In genomic region chr1:12124693-12125421, GRCh38 we compare ENCODE assay signal across 8 cellular contexts. TPM values are rescaled to one million over a fixed set of nuclear protein-coding genes. Genes with fewer than 3 reads are reported as not detected.
DNase-seq lines count a peak whose midpoint lies in the region; ATAC-seq and TF ChIP-seq lines count a peak whose summit lies in the region.

No MANE protein-coding gene starts in this region.

- no peaks in the 10 kb centered on the region for H3K9me3 ChIP-seq in lung (ENCODE audit: control insufficient read depth in 2 of 2, insufficient read depth in 1 of 2, low read length in 1 of 2)

- peaks cover 47% of the 10 kb centered on the region for H3K4me1 Mint-ChIP-seq in dendritic cell treated with granulocyte-macrophage colony-stimulating factor and Interleukin-4, amounts not matched to agents 40 ng/mL and 50 ng/mL, for 4 days (ENCODE audit: low read depth)

- peak; percentile 98 for TF ChIP-seq CTCF in lung (IDR thresholded peaks at IDR 0.05; ENCODE audit: control extremely low read depth, extremely low read depth)

- no peaks in the 10 kb centered on the region for H3K27me3 Mint-ChIP-seq in dendritic cell treated with granulocyte-macrophage colony-stimulating factor and Interleukin-4, amounts not matched to agents 40 ng/mL and 50 ng/mL, for 4 days

- H3K9me3 Mint-ChIP-seq in dendritic cell treated with granulocyte-macrophage colony-stimulating factor and Interleukin-4, amounts not matched to agents 40 ng/mL and 50 ng/mL, for 4 days, result no peaks in the 10 kb centered on the region

- intact Hi-C loops in dendritic cell treated with granulocyte-macrophage colony-stimulating factor and Interleukin-4, amounts not matched to agents 40 ng/mL and 50 ng/mL, for 4 days (cut with micrococcal nuclease), result loop anchor here (1.0 to 2.0 kb wide), 2 partner anchors 42 to 83 kb away; partner anchors contain the start of gene TNFRSF1B

- no peaks in the 10 kb centered on the region for H3K36me3 Mint-ChIP-seq in dendritic cell treated with granulocyte-macrophage colony-stimulating factor and Interleukin-4, amounts not matched to agents 40 ng/mL and 50 ng/mL, for 4 days (ENCODE audit: low read depth)

- H3K27ac ChIP-seq in lung (ENCODE audit: low read depth in 1 of 2, low read length in 1 of 2), result peak overlapping the region in 1 of 2 donors; percentile 46

- H3K4me3 Mint-ChIP-seq in dendritic cell treated with granulocyte-macrophage colony-stimulating factor and Interleukin-4, amounts not matched to agents 40 ng/mL and 50 ng/mL, for 4 days, result no peak overlapping the region

- H3K27ac Mint-ChIP-seq in dendritic cell treated with granulocyte-macrophage colony-stimulating factor and Interleukin-4, amounts not matched to agents 40 ng/mL and 50 ng/mL, for 4 days, result peak overlapping the region; percentile 93

- DNase-seq in activated gamma-delta T cell treated with Interleukin-2 at 50 U/mL for 16 hours, result peak; percentile 76
- no peak for DNase-seq in activated gamma-delta T cell (lab: John Stamatoyannopoulos, UW)
- DNase-seq in NCI-H2227 (lab: John Stamatoyannopoulos, UW; ENCODE audit: unreplicated experiment), result peak; percentile 71
- DNase-seq in activated CD4-positive, alpha-beta T cell treated with anti-CD3 and anti-CD28 coated beads, Interleukin-2, amount 50 U/mL, for 1 hour, result peak; percentile 82
- peak; percentile 84 for DNase-seq in lung (ENCODE audit: low spot score)
- DNase-seq in stimulated activated CD8-positive, alpha-beta memory T cell treated with anti-CD3 and anti-CD28 coated beads, Interleukin-12 subunit alpha, Interleukin-12 subunit beta, amount 100 ng/mL, for 1 hour (ENCODE audit: low read depth), result peak; percentile 73
- DNase-seq in NCI-H187 treated with DMSO at 0.1 percent for 48 hours (lab: John Stamatoyannopoulos, UW), result no peak

- ATAC-seq in lung (ENCODE audit: insufficient read depth, low FRiP score), result peak; percentile 71

- no peaks in the 10 kb centered on the region for H3K36me3 ChIP-seq in lung (ENCODE audit: control insufficient read depth in 2 of 2, insufficient read depth in 2 of 2, low read length in 2 of 2)

- no peaks in the 10 kb centered on the region for H3K27me3 ChIP-seq in lung (ENCODE audit: control insufficient read depth, insufficient read depth)

- H3K4me1 ChIP-seq in lung (ENCODE audit: control insufficient read depth in 2 of 2, insufficient read depth in 2 of 2, low read length in 2 of 2), result peaks cover 3 to 7% of the 10 kb centered on the region in 2 donors

- H3K4me3 ChIP-seq in lung, result no peak overlapping the region

- WGBS in lung, 2 donors, result 39 to 47% methylated on average over 19 of the region's 19 CpGs

RNA-seq across cellular contexts. Expression of gene TNFRSF1B, which starts 41.9 kb away (rescaled TPM):
- 10 to 100 TPM; 52.0 to 79.0 TPM for total RNA-seq in lung
- polyA plus RNA-seq in lung, result 100 to 1,000 TPM in 1 of 2 donors, 10 to 100 TPM in 1; 15.4 to 246 TPM

Comparison
In these comparisons a context has a peak if more than half of its experiments do, and no peak if none do; other contexts are left out.
1. DNase-seq: peak in activated gamma-delta T cell treated with Interleukin-2 at 50 U/mL for 16 hours (single experiment), NCI-H2227 (single experiment), activated CD4-positive, alpha-beta T cell treated with anti-CD3 and anti-CD28 coated beads, Interleukin-2, amount 50 U/mL, for 1 hour (single experiment), lung (single experiment) and stimulated activated CD8-positive, alpha-beta memory T cell treated with anti-CD3 and anti-CD28 coated beads, Interleukin-12 subunit alpha, Interleukin-12 subunit beta, amount 100 ng/mL, for 1 hour (single experiment); none in activated gamma-delta T cell (single experiment) and NCI-H187 treated with DMSO at 0.1 percent for 48 hours (single experiment).